ENCODE assay signal across 30 cellular contexts in the genomic region with DNA sequence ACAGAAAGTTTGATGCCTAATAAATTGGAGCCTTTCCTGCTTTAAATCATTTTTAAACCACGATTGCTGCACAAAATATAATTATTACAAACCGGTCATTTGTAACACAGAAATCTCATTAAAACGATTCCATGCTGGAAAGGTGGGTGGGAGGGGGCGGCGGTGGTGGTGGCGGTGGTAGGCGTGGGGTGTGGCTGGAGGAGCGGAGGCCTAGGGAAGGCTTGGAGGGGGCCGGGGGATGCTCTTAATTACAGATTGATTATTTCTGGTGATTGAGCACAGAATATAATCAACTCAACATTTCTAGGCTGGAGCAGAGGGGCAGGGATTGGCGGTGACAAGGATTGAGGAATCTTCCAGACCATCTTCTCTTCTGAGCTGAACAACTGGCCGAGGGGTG.
"Had no signal": no experiment of that assay in that cellular context is flagged by ENCODE, and none has a peak within 500 bp of the region (broad histone marks: within the 10 kb centered on the region; RNA-seq: fewer than 3 reads in every experiment).

No MANE protein-coding gene starts in this region.

- H3K4me3 Mint-ChIP-seq: naive thymus-derived CD8-positive, alpha-beta T cell; natural killer cell treated with Interleukin-12 subunit alpha and Interleukin-12 subunit beta and Interleukin-15 and Interleukin-18, amount 100 ng/mL, for 72 hours; nephron progenitor cell; neural crest cell; stimulated activated effector memory CD8-positive, alpha-beta T cell treated with anti-CD3 and anti-CD28 coated beads, Interleukin-12 subunit alpha, Interleukin-12 subunit beta, amount 100 ng/mL, for 72 hours; stimulated activated naive B cell treated with anti-CD40 and anti-IgM and Interleukin-4, amounts not matched to agents 10 μg/mL and 1 μg/mL and 100 μg/mL, for 72 hours; stimulated activated naive CD8-positive, alpha-beta T cell treated with anti-CD3 and anti-CD28 coated beads, Interleukin-15, Interleukin-2, amounts not matched to agents 100 ng/mL and 50 ng/mL, for 24 hours; type B pancreatic cell had no signal

- H3K36me3 ChIP-seq: neutrophil, ovary, right lobe of liver, sigmoid colon, stomach, suprapubic skin, tibial artery, transverse colon, upper lobe of right lung, uterus had no signal

- DNase-seq: naive thymus-derived CD8-positive, alpha-beta T cell; nephron progenitor cell; nucleus accumbens; ovary; posterior cingulate gyrus; psoas muscle; right cardiac atrium; right lobe of liver; sigmoid colon; stimulated activated CD4-positive, alpha-beta T cell treated with anti-CD3 and anti-CD28 coated beads, Interleukin-15, amount 100 ng/mL, for 24 hours; stimulated activated CD4-positive, alpha-beta T cell treated with anti-CD3 and anti-CD28 coated beads, Interleukin-2, amount 100 ng/mL, for 24 hours; stimulated activated CD4-positive, alpha-beta T cell treated with anti-CD3 and anti-CD28 coated beads, Interleukin-2, amount 100 ng/mL, for 48 hours; stimulated activated CD4-positive, alpha-beta T cell treated with anti-CD3 and anti-CD28 coated beads, Interleukin-4, amount 100 ng/mL, for 24 hours; stimulated activated naive B cell treated with anti-CD40 and anti-IgM and Interleukin-4, amounts not matched to agents 10 μg/mL and 1 μg/mL and 100 μg/mL, for 72 hours; stimulated activated naive CD4-positive, alpha-beta T cell treated with Interleukin-2 at 50 U/mL for 16 hours; stomach; testis; tibial artery; transverse colon; upper lobe of right lung; uterus had no signal

- H3K4me1 Mint-ChIP-seq: naive thymus-derived CD8-positive, alpha-beta T cell; neural crest cell; stimulated activated effector memory CD8-positive, alpha-beta T cell treated with anti-CD3 and anti-CD28 coated beads, Interleukin-12 subunit alpha, Interleukin-12 subunit beta, amount 100 ng/mL, for 72 hours; stimulated activated naive B cell treated with anti-CD40 and anti-IgM and Interleukin-4, amounts not matched to agents 10 μg/mL and 1 μg/mL and 100 μg/mL, for 72 hours had no signal

- ATAC-seq: naive thymus-derived CD8-positive, alpha-beta T cell; natural killer cell treated with Interleukin-12 subunit alpha and Interleukin-12 subunit beta and Interleukin-15 and Interleukin-18, amount 100 ng/mL, for 72 hours; psoas muscle; right cardiac atrium; right lobe of liver; stimulated activated effector memory CD8-positive, alpha-beta T cell treated with anti-CD3 and anti-CD28 coated beads, Interleukin-12 subunit alpha, Interleukin-12 subunit beta, amount 100 ng/mL, for 72 hours; stimulated activated naive B cell treated with anti-CD40 and anti-IgM and Interleukin-4, amounts not matched to agents 10 μg/mL and 1 μg/mL and 100 μg/mL, for 72 hours; upper lobe of right lung had no signal

- H3K36me3 Mint-ChIP-seq: naive thymus-derived CD8-positive, alpha-beta T cell; natural killer cell treated with Interleukin-12 subunit alpha and Interleukin-12 subunit beta and Interleukin-15 and Interleukin-18, amount 100 ng/mL, for 72 hours; stimulated activated naive B cell treated with anti-CD40 and anti-IgM and Interleukin-4, amounts not matched to agents 10 μg/mL and 1 μg/mL and 100 μg/mL, for 72 hours; type B pancreatic cell had no signal

- H3K27me3 ChIP-seq: ovary, right lobe of liver, testis, transverse colon, uterus had no signal

- H3K4me1 ChIP-seq: parathyroid adenoma, psoas muscle, right lobe of liver, sigmoid colon, stomach, suprapubic skin, testis, tibial artery, transverse colon, upper lobe of right lung, uterus had no signal

- H3K4me3 ChIP-seq: ovary, psoas muscle, right lobe of liver, sigmoid colon, stomach, suprapubic skin, testis, tibial artery, transverse colon, upper lobe of right lung, uterus had no signal

- H3K9me3 Mint-ChIP-seq: natural killer cell treated with Interleukin-12 subunit alpha and Interleukin-12 subunit beta and Interleukin-15 and Interleukin-18, amount 100 ng/mL, for 72 hours; nephron progenitor cell; neural crest cell; stimulated activated effector memory CD8-positive, alpha-beta T cell treated with anti-CD3 and anti-CD28 coated beads, Interleukin-12 subunit alpha, Interleukin-12 subunit beta, amount 100 ng/mL, for 72 hours; stimulated activated naive B cell treated with anti-CD40 and anti-IgM and Interleukin-4, amounts not matched to agents 10 μg/mL and 1 μg/mL and 100 μg/mL, for 72 hours; stimulated activated naive CD8-positive, alpha-beta T cell treated with anti-CD3 and anti-CD28 coated beads, Interleukin-15, Interleukin-2, amounts not matched to agents 100 ng/mL and 50 ng/mL, for 24 hours; type B pancreatic cell had no signal

- H3K27ac Mint-ChIP-seq: naive thymus-derived CD8-positive, alpha-beta T cell; natural killer cell treated with Interleukin-12 subunit alpha and Interleukin-12 subunit beta and Interleukin-15 and Interleukin-18, amount 100 ng/mL, for 72 hours; progenitor cell of endocrine pancreas; stimulated activated effector memory CD8-positive, alpha-beta T cell treated with anti-CD3 and anti-CD28 coated beads, Interleukin-12 subunit alpha, Interleukin-12 subunit beta, amount 100 ng/mL, for 72 hours; stimulated activated naive B cell treated with anti-CD40 and anti-IgM and Interleukin-4, amounts not matched to agents 10 μg/mL and 1 μg/mL and 100 μg/mL, for 72 hours; stimulated activated naive CD8-positive, alpha-beta T cell treated with anti-CD3 and anti-CD28 coated beads, Interleukin-15, Interleukin-2, amounts not matched to agents 100 ng/mL and 50 ng/mL, for 24 hours; type B pancreatic cell had no signal

- H3K9me3 ChIP-seq: neutrophil, ovary, psoas muscle, right lobe of liver, sigmoid colon, stomach, suprapubic skin, testis, tibial artery, transverse colon, upper lobe of right lung, uterus had no signal

- H2AFZ ChIP-seq: parathyroid adenoma had no signal

- H3K27ac ChIP-seq: neutrophil, ovary, parathyroid adenoma, psoas muscle, right lobe of liver, sigmoid colon, stomach, suprapubic skin, testis, tibial artery, transverse colon, upper lobe of right lung, uterus had no signal

- H3K79me2 ChIP-seq: parathyroid adenoma had no signal
